ENCODE assay signal across 8 cellular contexts in the genomic region with DNA sequence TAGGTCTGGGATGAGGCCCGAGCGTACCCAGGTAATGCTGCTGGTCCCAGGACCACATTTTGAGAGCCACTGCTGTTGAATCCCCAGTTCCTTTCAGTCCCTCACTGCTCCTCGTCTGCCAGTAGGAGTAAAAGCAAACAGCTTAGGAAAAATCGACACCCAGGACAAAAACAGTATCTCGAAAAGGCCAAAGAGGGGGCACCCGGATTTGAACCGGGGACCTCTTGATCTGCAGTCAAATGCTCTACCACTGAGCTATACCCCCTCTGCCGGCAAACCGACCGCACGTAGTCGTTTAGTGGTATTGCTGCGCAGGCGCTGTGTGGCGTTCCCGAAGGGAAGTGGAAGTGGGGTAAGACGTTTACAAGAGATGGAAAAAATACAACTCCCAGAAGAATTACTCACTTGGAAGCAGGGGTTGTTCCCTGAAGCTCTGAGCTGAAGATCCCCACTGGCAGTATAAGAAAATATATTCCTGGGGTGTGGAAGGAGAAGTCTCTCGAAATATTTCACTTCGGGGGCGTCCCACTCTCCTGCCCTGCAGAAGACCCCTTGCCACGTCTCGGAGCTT. TPM values are rescaled to one million over a fixed set of nuclear protein-coding genes. Genes with fewer than 3 reads are reported as not detected.
DNase-seq lines count a peak whose midpoint lies in the region; ATAC-seq and TF ChIP-seq lines count a peak whose summit lies in the region.

No MANE protein-coding gene starts in this region.

- H3K4me2 ChIP-seq in PC-9: peak overlapping the region; percentile 77

- in situ Hi-C loops in KBM-7 (cut with MboI; ENCODE audit: low pct_unique_long_range_greater_than_20kb, low sequenced_read_pairs): loop anchor here (25.0 kb wide), 1 partner anchor 166 kb away; no protein-coding TSS in a partner anchor

- ATAC-seq in GM19452 (IDR thresholded peaks at IDR 0.05; ENCODE audit: unreplicated experiment): peak; percentile 50
- peak; percentile 56 to 64 for ATAC-seq in activated T-cell treated with anti-CD3 and anti-CD28 coated beads, Interleukin-2, amount 50 U/mL, for 4 hours

- H3K4me3 Mint-ChIP-seq in activated T-cell treated with anti-CD3 and anti-CD28 coated beads, Interleukin-2, amount 50 U/mL, for 4 hours: peak overlapping the region; percentile 92

- H3K4me1 ChIP-seq in PC-9 (replicated peaks; ENCODE audit: insufficient read depth) (peaks cover 8% of the 10 kb centered on the region), esophagus (ENCODE audit: control insufficient read depth in 2 of 2, insufficient read depth in 2 of 2, low read length in 1 of 2) (peaks cover 0 to 2% of the 10 kb centered on the region in 2 donors)

- DNase-seq in Ammon's horn (ENCODE audit: low spot score) (peak; percentile 95), KBM-7 (peak; percentile 93), PC-9 (peak; percentile 79 to 85), mucosa of gallbladder (ENCODE audit: low spot score) (peak; percentile 95)
- DNase-seq in activated T-cell treated with anti-CD3 and anti-CD28 coated beads, Interleukin-2, amount 50 U/mL, for 4 hours: peak; percentile 95
- peak; percentile 82 to 91 for DNase-seq in stimulated activated CD8-positive, alpha-beta memory T cell treated with anti-CD3 and anti-CD28 coated beads, Interleukin-2, amount 100 ng/mL, for 48 hours (ENCODE audit: low read depth in 2 of 2)

- no peaks in the 10 kb centered on the region for H3K9me2 ChIP-seq in PC-9 (ENCODE audit: insufficient read depth)

- H3K27me3 ChIP-seq in PC-9 (ENCODE audit: insufficient read depth, low read depth) (no peaks in the 10 kb centered on the region), esophagus (ENCODE audit: control insufficient read depth in 1 of 2, insufficient read depth in 2 of 2, low read length in 2 of 2) (no peaks in the 10 kb centered on the region)

- POLR2A ChIA-PET in PC-9 (lab: Charles Lee; ENCODE audit: unreplicated experiment): interaction anchor here (0.6 to 0.9 kb wide), 5 partner anchors 21 to 596 kb away, joined by 3 to 7 read pairs (median 3); a partner anchor contains a TSS

- H3K9me3 ChIP-seq in PC-9 (ENCODE audit: insufficient read depth, low read depth) (no peaks in the 10 kb centered on the region), esophagus (ENCODE audit: control insufficient read depth in 2 of 2, insufficient read depth in 1 of 2, low read depth in 1 of 2, low read length in 1 of 2) (no peaks in the 10 kb centered on the region)

- no peaks in the 10 kb centered on the region for H3K79me2 ChIP-seq in PC-9 (ENCODE audit: low read depth)

- no TSS peak for BruUV-seq in PC-9 (replicated peaks; lab: Mats Ljungman, UMichigan)

- H3F3A ChIP-seq in PC-9 (ENCODE audit: insufficient read depth, low read depth): peaks cover 15% of the 10 kb centered on the region; the same call in 1 of the 2 replicates

- CTCF ChIA-PET in PC-9 (lab: Charles Lee): interaction anchor here (0.6 to 4.3 kb wide), 7 partner anchors 9 to 286 kb away, joined by 3 to 62 read pairs (median 5); no protein-coding TSS in a partner anchor

- peaks cover 37% of the 10 kb centered on the region for H3K4me1 Mint-ChIP-seq in activated T-cell treated with anti-CD3 and anti-CD28 coated beads, Interleukin-2, amount 50 U/mL, for 4 hours (ENCODE audit: low read depth)

- WGBS in esophagus, 2 donors: 0% methylated on average over 22 of the region's 22 CpGs

- H3K4me3 ChIP-seq in PC-9: peak overlapping the region; percentile 73
- peak overlapping the region; percentile 57 to 71 for H3K4me3 ChIP-seq in esophagus (ENCODE audit: low read depth in 1 of 2, low read length in 2 of 2)

- H3K9me3 Mint-ChIP-seq in activated T-cell treated with anti-CD3 and anti-CD28 coated beads, Interleukin-2, amount 50 U/mL, for 4 hours: no peaks in the 10 kb centered on the region

- peaks cover 10% of the 10 kb centered on the region for H3K27me3 Mint-ChIP-seq in activated T-cell treated with anti-CD3 and anti-CD28 coated beads, Interleukin-2, amount 50 U/mL, for 4 hours (ENCODE audit: low read depth)

- intact Hi-C loops in PC-9 (cut with micrococcal nuclease; ENCODE audit: unreplicated experiment): loop anchor here (1.0 to 5.0 kb wide), 8 partner anchors 84 to 476 kb away; no protein-coding TSS in a partner anchor

- H2AFZ ChIP-seq in PC-9: peak overlapping the region; percentile 81

- H3K27ac ChIP-seq in PC-9 (no peak overlapping the region), esophagus (ENCODE audit: low read depth in 2 of 2, low read length in 1 of 2) (peak overlapping the region; percentile 85 to 86)

- no peak for TF ChIP-seq CTCF in PC-9 (conservative IDR thresholded peaks at IDR 0.05)

- H3K36me3 Mint-ChIP-seq in activated T-cell treated with anti-CD3 and anti-CD28 coated beads, Interleukin-2, amount 50 U/mL, for 4 hours (ENCODE audit: insufficient read depth): peaks cover 1% of the 10 kb centered on the region

- H3K36me3 ChIP-seq in PC-9 (ENCODE audit: low read depth) (no peaks in the 10 kb centered on the region), esophagus (ENCODE audit: control insufficient read depth in 2 of 2, insufficient read depth in 2 of 2, low read length in 1 of 2) (no peaks in the 10 kb centered on the region)

- H4K20me1 ChIP-seq in PC-9 (ENCODE audit: insufficient read depth): no peaks in the 10 kb centered on the region

RNA-seq across cellular contexts. Expression of a gene that starts 2.2 kb away (rescaled TPM):
- total RNA-seq in PC-9 (2021) (2.5 and 2.9 TPM in 2 replicates), mucosa of gallbladder (21.2 TPM)
- total RNA-seq in activated T-cell treated with anti-CD3 and anti-CD28 coated beads, Interleukin-2, amount 50 U/mL, for 4 hours: under 1 TPM; 0.33 to 0.87 (median 0.68) TPM
- 1 to 10 TPM; 4.7 to 6.0 TPM for polyA plus RNA-seq in esophagus

RNA-seq across cellular contexts. Expression of a gene that starts 12.3 kb away (rescaled TPM):
- total RNA-seq in PC-9 (2021) (not detected in 2 replicates), mucosa of gallbladder (not detected)
- total RNA-seq in activated T-cell treated with anti-CD3 and anti-CD28 coated beads, Interleukin-2, amount 50 U/mL, for 4 hours: not detected
- not detected for polyA plus RNA-seq in esophagus

RNA-seq across cellular contexts. Expression of a gene that starts 43.8 kb away (rescaled TPM):
- 21.4 and 26.0 TPM in 2 replicates for total RNA-seq in PC-9 (2021)
- total RNA-seq in activated T-cell treated with anti-CD3 and anti-CD28 coated beads, Interleukin-2, amount 50 U/mL, for 4 hours: 1 to 10 TPM; 8.3 to 9.0 (median 8.8) TPM
- 1 to 10 TPM; 1.6 to 2.6 TPM for polyA plus RNA-seq in esophagus
- total RNA-seq in mucosa of gallbladder: 6.4 TPM

RNA-seq across cellular contexts. Expression of a gene that starts 46.5 kb away (rescaled TPM):
- 1,438 and 1,670 TPM in 2 replicates for total RNA-seq in PC-9 (2021)
- 1,000 to 10,000 TPM; 2,810 to 3,060 (median 2,906) TPM for total RNA-seq in activated T-cell treated with anti-CD3 and anti-CD28 coated beads, Interleukin-2, amount 50 U/mL, for 4 hours
- polyA plus RNA-seq in esophagus: 1,000 to 10,000 TPM; 2,441 to 3,049 TPM
- total RNA-seq in mucosa of gallbladder: 1,121 TPM
